12 cellular contexts compared by ENCODE assay signal in the genomic region with DNA sequence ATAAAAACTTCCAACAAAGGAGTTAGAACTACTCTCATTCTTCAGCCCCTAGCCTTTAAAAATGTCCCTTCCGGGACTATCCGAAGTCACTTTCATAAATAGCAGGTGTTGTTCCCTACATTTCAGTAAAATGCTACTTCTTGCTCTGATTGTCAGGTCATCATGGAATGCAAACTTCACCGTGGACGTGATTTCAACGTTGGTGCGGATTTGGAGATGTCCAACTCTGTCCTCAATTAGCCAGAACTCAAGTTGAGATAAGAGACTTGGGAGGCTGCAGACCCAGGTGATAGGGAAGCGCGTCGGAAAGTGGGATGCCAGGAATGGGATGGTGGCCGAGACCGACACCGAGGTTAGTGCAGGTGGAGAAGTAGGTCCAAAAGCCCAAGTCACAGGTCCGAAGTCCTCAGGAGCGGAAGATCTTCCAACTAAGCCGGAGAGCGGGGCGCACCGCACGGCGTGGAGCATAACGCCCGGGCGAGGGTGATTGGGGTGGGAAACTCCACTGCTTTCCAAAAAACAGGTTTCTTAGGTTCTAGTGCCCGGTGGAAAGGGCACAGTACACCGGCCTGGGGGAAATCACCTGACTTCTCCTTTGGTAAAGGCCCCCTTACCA. TPM values are rescaled to one million over a fixed set of nuclear protein-coding genes. Genes with fewer than 3 reads are reported as not detected.
DNase-seq lines count a peak whose midpoint lies in the region; ATAC-seq, FAIRE-seq and TF ChIP-seq lines count a peak whose summit lies in the region.
"Had no signal": no experiment of that assay in that cellular context is flagged by ENCODE, and none has a peak within 500 bp of the region (broad histone marks: within the 10 kb centered on the region; RNA-seq: fewer than 3 reads in every experiment).

No MANE protein-coding gene starts in this region.

- peaks cover 38% of the 10 kb centered on the region for H3K27me3 Mint-ChIP-seq in CD4-positive, CD25-positive, alpha-beta regulatory T cell
- H3K27me3 Mint-ChIP-seq in H9 (ENCODE audit: low read depth) (peaks cover 98% of the 10 kb centered on the region), natural killer cell (ENCODE audit: low read depth in 2 of 2) (peaks cover 16 to 21% of the 10 kb centered on the region in 2 donors)

- H3K36me3 Mint-ChIP-seq in CD4-positive, CD25-positive, alpha-beta regulatory T cell = peaks cover 9% of the 10 kb centered on the region
- 0 out of 7 replicates have a peak, but pooled peaks cover 0 to 5% (median 0%) of the 10 kb centered on the region in 3 experiments for H3K36me3 Mint-ChIP-seq in H9 (ENCODE audit: insufficient read depth in 1 of 3, low read depth in 3 of 3)
- peaks cover 10% of the 10 kb centered on the region for H3K36me3 Mint-ChIP-seq in natural killer cell

- peak overlapping the region; percentile 87 to 97 (median 90) for H3K27ac Mint-ChIP-seq in CD4-positive, CD25-positive, alpha-beta regulatory T cell
- H3K27ac Mint-ChIP-seq in H9 = no peak overlapping the region
- peak overlapping the region; percentile 92 for H3K27ac Mint-ChIP-seq in natural killer cell

- no peak overlapping the region for H3K56ac ChIP-seq in H9 (ENCODE audit: insufficient read length, low read depth, low read length)

- peaks cover 58% of the 10 kb centered on the region for H3K4me1 ChIP-seq in CD4-positive, CD25-positive, alpha-beta regulatory T cell (ENCODE audit: control insufficient read depth, insufficient read depth, low read length, poor library complexity, severe bottlenecking)
- no peaks in the 10 kb centered on the region for H3K4me1 ChIP-seq in H9 (ENCODE audit: insufficient read depth, low read length)
- H3K4me1 ChIP-seq in SJCRH30 = no peaks in the 10 kb centered on the region

- no peaks in the 10 kb centered on the region for H3K79me2 ChIP-seq in H9 (ENCODE audit: insufficient read depth, low read length)

- peak; percentile 60 for FAIRE-seq in bronchial epithelial cell (lab: Jason Lieb, UNC)

- no peaks in the 10 kb centered on the region for H4K20me1 ChIP-seq in H9 (ENCODE audit: control insufficient read depth, insufficient read depth, insufficient read length)

- peaks cover 12% of the 10 kb centered on the region for H3K36me3 ChIP-seq in CD4-positive, CD25-positive, alpha-beta regulatory T cell (ENCODE audit: control insufficient read depth, insufficient read depth, low read length)
- H3K36me3 ChIP-seq in bronchial epithelial cell (ENCODE audit: control insufficient read depth, insufficient read depth, low read length) (peaks cover 2% of the 10 kb centered on the region), SJCRH30 (peaks cover 16% of the 10 kb centered on the region)

- no peak overlapping the region for H4K8ac ChIP-seq in H9 (replicated peaks; ENCODE audit: insufficient read length, low read depth, low read length)

- H2BK12ac ChIP-seq in H9 (ENCODE audit: insufficient read length, low read depth, low read length) = no peak overlapping the region

- no peak overlapping the region for H2AK5ac ChIP-seq in H9 (ENCODE audit: insufficient read length, low read length)

- H3K9ac ChIP-seq in H9 (ENCODE audit: extremely low read depth, insufficient read length, low read length) = no peak overlapping the region

- H3K79me1 ChIP-seq in H9 (ENCODE audit: insufficient read depth, low read depth, low read length, poor library complexity, severe bottlenecking) = no peaks in the 10 kb centered on the region

- peak overlapping the region; percentile 77 for H3K27ac ChIP-seq in CD4-positive, CD25-positive, alpha-beta regulatory T cell (ENCODE audit: insufficient read depth, low read length, poor library complexity, severe bottlenecking)
- no peak overlapping the region for H3K27ac ChIP-seq in H9 (ENCODE audit: insufficient read length, low read depth, low read length)
- no peak overlapping the region for H3K27ac ChIP-seq in SJCRH30
- H3K27ac ChIP-seq: coronary artery, gastroesophageal sphincter had no signal

- H3K14ac ChIP-seq in H9 (ENCODE audit: insufficient read depth, low read length) = no peak overlapping the region

- H3K9me3 Mint-ChIP-seq in CD4-positive, CD25-positive, alpha-beta regulatory T cell = peaks cover 0 to 8% (median 3%) of the 10 kb centered on the region in 7 donors
- H3K9me3 Mint-ChIP-seq in H9 (no peaks in the 10 kb centered on the region; a peak in 3 of 5 replicates), natural killer cell (peaks cover 0 to 2% of the 10 kb centered on the region in 2 donors)

- H2BK20ac ChIP-seq in H9 (ENCODE audit: low read depth, low read length, poor library complexity, severe bottlenecking) = no peak overlapping the region

- no peak overlapping the region for H4K91ac ChIP-seq in H9 (ENCODE audit: insufficient read length, low read depth, low read length)

- no peak for ATAC-seq in CD4-positive, CD25-positive, alpha-beta regulatory T cell (ENCODE audit: low read depth in 2 of 2)
- ATAC-seq in natural killer cell (no peak), HG02610 (IDR thresholded peaks at IDR 0.05; ENCODE audit: unreplicated experiment) (no peak)
- ATAC-seq: gastroesophageal sphincter had no signal

- H4K5ac ChIP-seq in H9 (ENCODE audit: insufficient read length, low read depth, low read length) = no peak overlapping the region

- TF ChIP-seq CTCF in H9 (conservative IDR thresholded peaks at IDR 0.05) = no peak
- no peak for TF ChIP-seq CTCF in bronchial epithelial cell (IDR thresholded peaks at IDR 0.05; ENCODE audit: insufficient read depth, low read length, severe bottlenecking)
- no peak for TF ChIP-seq CTCF in natural killer cell (IDR thresholded peaks at IDR 0.05)

- H3K9me3 ChIP-seq in CD4-positive, CD25-positive, alpha-beta regulatory T cell (ENCODE audit: control insufficient read depth in 2 of 2, low read length in 2 of 2) = peaks cover 10 to 12% of the 10 kb centered on the region in 2 experiments
- no peaks in the 10 kb centered on the region for H3K9me3 ChIP-seq in H9 (ENCODE audit: control insufficient read depth, low read depth, low read length)
- H3K9me3 ChIP-seq in SJCRH30 (replicated peaks) = no peaks in the 10 kb centered on the region

- intact Hi-C loops in natural killer cell (cut with micrococcal nuclease) = no loop called here

- DNase-seq in CD4-positive, CD25-positive, alpha-beta regulatory T cell = no peak
- DNase-seq in H9 = no peak
- DNase-seq in bronchial epithelial cell (ENCODE audit: low read depth) = no peak
- DNase-seq in natural killer cell = no peak
- no peak for DNase-seq in NCI-H128 (lab: John Stamatoyannopoulos, UW; ENCODE audit: unreplicated experiment)
- DNase-seq in SJCRH30 = no peak
- no peak for DNase-seq in NCI-H748 (lab: John Stamatoyannopoulos, UW; ENCODE audit: unreplicated experiment)
- DNase-seq: Calu3, NCI-H2029 treated with DMSO at 0.1 percent for 48 hours had no signal

- H3K4ac ChIP-seq in H9 (ENCODE audit: low read depth, low read length) = no peak overlapping the region

- H3K4me2 ChIP-seq in H9 (ENCODE audit: insufficient read depth, insufficient read length, low read length) = peak overlapping the region; percentile 38

- no CpG with 5 or more reads among the region's 25 CpGs for WGBS in H9 (ENCODE audit: extremely low coverage, insufficient read length, low lambda C conversion rate)

- peaks cover 14% of the 10 kb centered on the region for H3K23me2 ChIP-seq in H9 (ENCODE audit: insufficient read length, low read depth, low read length, poor library complexity, severe bottlenecking)

- no peak overlapping the region for H2BK15ac ChIP-seq in H9 (ENCODE audit: low read depth, low read length)

- H2AFZ ChIP-seq in H9 (ENCODE audit: low read length) = no peak overlapping the region

- H3K18ac ChIP-seq in H9 (ENCODE audit: insufficient read length, low read depth, low read length) = no peak overlapping the region

- H3K4me1 Mint-ChIP-seq in CD4-positive, CD25-positive, alpha-beta regulatory T cell = peaks cover 17 to 51% (median 37%) of the 10 kb centered on the region in 4 donors
- H3K4me1 Mint-ChIP-seq in H9 (peaks cover 6 to 17% of the 10 kb centered on the region in 2 experiments), natural killer cell (peaks cover 25 to 33% of the 10 kb centered on the region in 2 donors)

- no peak overlapping the region for H2BK120ac ChIP-seq in H9 (ENCODE audit: low read depth, low read length, poor library complexity, severe bottlenecking)

- H3K27me3 ChIP-seq in CD4-positive, CD25-positive, alpha-beta regulatory T cell (ENCODE audit: control insufficient read depth, insufficient read depth, low read length) = peaks cover 20% of the 10 kb centered on the region
- H3K27me3 ChIP-seq in H9 (ENCODE audit: insufficient read depth, low read length) = peaks cover 60% of the 10 kb centered on the region; the same call in 1 of the 2 replicates
- peaks cover 42% of the 10 kb centered on the region for H3K27me3 ChIP-seq in bronchial epithelial cell (ENCODE audit: control insufficient read depth, insufficient read depth, low read length)
- H3K27me3 ChIP-seq in SJCRH30 = no peaks in the 10 kb centered on the region

- peak overlapping the region; percentile 84 to 95 (median 88) for H3K4me3 Mint-ChIP-seq in CD4-positive, CD25-positive, alpha-beta regulatory T cell
- peak overlapping the region; percentile 23 to 73 for H3K4me3 Mint-ChIP-seq in H9
- H3K4me3 Mint-ChIP-seq in natural killer cell = peak overlapping the region; percentile 91

- H3T11ph ChIP-seq in H9 (ENCODE audit: low read length) = no peak overlapping the region

- no peak overlapping the region for H3K23ac ChIP-seq in H9 (ENCODE audit: insufficient read length, low read depth, low read length)

- no peak overlapping the region for H2BK5ac ChIP-seq in H9 (ENCODE audit: insufficient read length, low read length)

- H3K4me3 ChIP-seq in CD4-positive, CD25-positive, alpha-beta regulatory T cell (ENCODE audit: low read depth, low read length) = peak overlapping the region; percentile 93
- H3K4me3 ChIP-seq in bronchial epithelial cell (ENCODE audit: low read depth, low read length) (no peak overlapping the region), SJCRH30 (no peak overlapping the region)

RNA-seq across cellular contexts. Expression of a gene that starts 11.5 kb away (rescaled TPM):
- total RNA-seq in CD4-positive, CD25-positive, alpha-beta regulatory T cell = not detected
- under 1 TPM in 2 of 4 donors, not detected in 2; 0.15 to 0.18 TPM for polyA plus RNA-seq in CD4-positive, CD25-positive, alpha-beta regulatory T cell
- total RNA-seq in H9 (2021) (0.24 and 0.29 TPM in 2 replicates), bronchial epithelial cell (not detected in 2 replicates), natural killer cell (under 1 TPM in 2 of 3 donors, not detected in 1; 0.35 to 0.79 TPM)
- total RNA-seq in SJCRH30 (2014; rRNA removed; shearing (Covaris generic)) = 0.25 and 1.3 TPM in 2 replicates
- total RNA-seq: Calu3, gastroesophageal sphincter had no signal

RNA-seq across cellular contexts. Expression of a gene that starts 12.9 kb away (rescaled TPM):
- 35.3 TPM for total RNA-seq in CD4-positive, CD25-positive, alpha-beta regulatory T cell
- 10 to 100 TPM; 27.0 to 35.3 (median 31.0) TPM for polyA plus RNA-seq in CD4-positive, CD25-positive, alpha-beta regulatory T cell
- total RNA-seq in H9 (2021) (5.3 and 6.8 TPM in 2 replicates), bronchial epithelial cell (20.4 and 35.5 TPM in 2 replicates), natural killer cell (10 to 100 TPM; 60.5 to 69.8 (median 66.4) TPM)
- 81.9 and 103 TPM in 2 replicates for total RNA-seq in SJCRH30 (2014; rRNA removed; shearing (Covaris generic))

RNA-seq across cellular contexts. Expression of a gene that starts 17.6 kb away (rescaled TPM):
- 30.6 TPM for total RNA-seq in CD4-positive, CD25-positive, alpha-beta regulatory T cell
- 10 to 100 TPM; 85.3 to 99.8 (median 93.6) TPM for polyA plus RNA-seq in CD4-positive, CD25-positive, alpha-beta regulatory T cell
- total RNA-seq in H9 (2021) (2.4 and 5.1 TPM in 2 replicates), bronchial epithelial cell (32.9 and 37.3 TPM in 2 replicates), natural killer cell (10 to 100 TPM; 43.1 to 48.3 (median 44.2) TPM)
- 47.7 and 49.7 TPM in 2 replicates for total RNA-seq in SJCRH30 (2014; rRNA removed; shearing (Covaris generic))

Comparison
In these comparisons a context has a peak if more than half of its experiments do, and no peak if none do; other contexts are left out.
1. H3K27ac Mint-ChIP-seq: peak in CD4-positive, CD25-positive, alpha-beta regulatory T cell (3 of 3) and natural killer cell (2 of 2); none in H9 (0 of 3).
2. Peak in every context shown above with its lines, with median percentiles within 50 percentile points of each other: H3K4me3 Mint-ChIP-seq.